Comparison of ENCODE assay signal across 8 cellular contexts in the genomic region with DNA sequence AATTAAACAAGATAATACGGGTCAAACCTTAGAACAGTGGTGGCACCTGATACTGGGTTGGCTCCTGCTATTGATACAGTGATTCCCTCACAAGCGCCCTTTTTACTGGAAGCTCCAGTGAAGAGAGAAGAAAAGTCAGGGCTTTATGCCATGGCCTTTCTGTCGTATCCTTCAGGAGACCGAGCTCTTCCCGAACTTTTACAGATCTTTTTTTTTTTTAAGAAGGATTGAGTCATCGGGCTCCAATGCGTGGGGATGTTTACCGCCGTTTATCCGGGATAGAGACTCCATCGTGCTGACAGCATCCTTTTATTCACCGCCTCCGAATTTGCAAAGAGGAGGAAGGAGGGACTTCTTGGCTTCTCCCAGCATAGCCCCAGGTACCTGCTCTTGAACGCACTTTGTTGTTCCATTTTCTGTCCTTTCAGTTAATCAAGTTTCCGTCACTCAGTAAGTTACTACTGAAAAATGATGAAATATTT. TPM values are rescaled to one million over a fixed set of nuclear protein-coding genes. Genes with fewer than 3 reads are reported as not detected.
DNase-seq lines count a peak whose midpoint lies in the region; ATAC-seq and TF ChIP-seq lines count a peak whose summit lies in the region.

No MANE protein-coding gene starts in this region.

- peaks cover 21% of the 10 kb centered on the region for H3F3A ChIP-seq in SK-N-SH (replicated peaks; ENCODE audit: insufficient read depth)

- H3K9me2 ChIP-seq in SK-N-SH, result no peaks in the 10 kb centered on the region

- no peaks in the 10 kb centered on the region for H4K20me1 ChIP-seq in SK-N-SH (ENCODE audit: insufficient read depth)

- no peak for TF ChIP-seq EP300 in SK-N-SH (IDR thresholded peaks at IDR 0.05; ENCODE audit: borderline replicate concordance in 1 of 2, low read depth in 1 of 2, low read length in 1 of 2)

- DNase-seq in GM03348 (ENCODE audit: low spot score) (peak; percentile 45), SK-N-SH (peak; percentile 40), epithelial cell of esophagus (ENCODE audit: low read depth) (peak; percentile 40), myocyte (ENCODE audit: low read depth) (peak; percentile 37)
- DNase-seq in stimulated activated naive CD4-positive, alpha-beta T cell (lab: John Stamatoyannopoulos, UW), result no peak

- TF ChIP-seq RAD21 in SK-N-SH (IDR thresholded peaks at IDR 0.05; ENCODE audit: low read length), result no peak

- H3K4me1 ChIP-seq in SK-N-SH (ENCODE audit: control insufficient read depth in 1 of 2, insufficient read depth in 2 of 2, low read depth in 1 of 2, low read length in 1 of 2), result peaks cover 0 to 4% of the 10 kb centered on the region in 2 experiments; a peak in 3 of 4 replicates

- peaks cover 20 to 39% of the 10 kb centered on the region in 2 experiments for H3K36me3 ChIP-seq in SK-N-SH (replicated peaks in 1 of 2; ENCODE audit: control insufficient read depth in 1 of 2, insufficient read depth in 2 of 2, low read length in 1 of 2)

- peak overlapping the region; percentile 99 for H2AFZ ChIP-seq in SK-N-SH (ENCODE audit: low read depth)

- no peaks in the 10 kb centered on the region for H3K9me3 ChIP-seq in SK-N-SH

- H3K79me2 ChIP-seq in SK-N-SH (ENCODE audit: insufficient read depth), result peaks cover 47% of the 10 kb centered on the region

- H3K4me3 ChIP-seq in SK-N-SH (ENCODE audit: low read depth in 2 of 2, low read length in 1 of 2) (peak overlapping the region; percentile 69 to 89), epithelial cell of esophagus (ENCODE audit: low read length) (peak overlapping the region; percentile 63)

- H3K27me3 ChIP-seq in SK-N-SH (ENCODE audit: insufficient read depth), result no peaks in the 10 kb centered on the region

- peak overlapping the region; percentile 79 for H3K9ac ChIP-seq in SK-N-SH

- H3K27ac ChIP-seq in SK-N-SH (ENCODE audit: low read depth in 2 of 2, low read length in 1 of 2), result peak overlapping the region; percentile 63 to 91

- WGBS in SK-N-SH (ENCODE audit: low lambda C conversion rate), result 4% methylated on average over 15 of the region's 15 CpGs

- ATAC-seq in HG02884 (IDR thresholded peaks at IDR 0.05; ENCODE audit: unreplicated experiment) (peak; percentile 14), HG03469 (IDR thresholded peaks at IDR 0.05; ENCODE audit: unreplicated experiment) (no peak), GM21367 (IDR thresholded peaks at IDR 0.05; ENCODE audit: unreplicated experiment) (no peak)

- POLR2A ChIA-PET in SK-N-SH (lab: Yijun Ruan, JAX), result interaction anchor here (1.5 to 1.9 kb wide), 2 partner anchors 48 to 278 kb away, joined by 3 to 15 read pairs; a partner anchor contains a TSS

- CTCF ChIA-PET in SK-N-SH (lab: Yijun Ruan, JAX), result no interaction called here

- H3K4me2 ChIP-seq in SK-N-SH, result peak overlapping the region; percentile 80

- TF ChIP-seq CTCF in SK-N-SH (IDR thresholded peaks at IDR 0.05), result no peak
- TF ChIP-seq CTCF in epithelial cell of esophagus (IDR thresholded peaks at IDR 0.05; ENCODE audit: insufficient read depth, low read depth, low read length, missing control alignments), result no peak

TF ChIP-seq in SK-N-SH, 30 proteins besides CTCF, POLR2A, EP300 and RAD21:
- TF ChIP-seq JUND (IDR thresholded peaks at IDR 0.05) (0 out of 2 replicates have a peak, but pooled peaks have one; percentile 13), TEAD4 (IDR thresholded peaks at IDR 0.05; ENCODE audit: borderline replicate concordance, insufficient read depth) (no peak), SIN3A (IDR thresholded peaks at IDR 0.05; ENCODE audit: borderline replicate concordance, low read depth, low read length) (peak; percentile 19; the same call in 1 of the 2 replicates)

RNA-seq across cellular contexts. Expression of a gene that starts 0.6 kb away (rescaled TPM):
- polyA plus RNA-seq in SK-N-SH (2012; rRNA removed), result 8.3 and 9.1 TPM in 2 replicates
- 10.0 and 10.4 TPM in 2 replicates for polyA plus RNA-seq in SK-N-SH (2012; cell fraction: cytosol; rRNA removed)
- polyA plus RNA-seq in SK-N-SH (2012; cell fraction: nucleus; rRNA removed), result 5.9 and 10.8 TPM in 2 replicates
- 15.9 and 19.1 TPM in 2 replicates for total RNA-seq in myocyte
- polyA plus RNA-seq in myocyte (2012), result 11.8 TPM

RNA-seq across cellular contexts. Expression of a gene that starts 46.8 kb away (rescaled TPM):
- 0.97 and 1.8 TPM in 2 replicates for polyA plus RNA-seq in SK-N-SH (2012; rRNA removed)
- polyA plus RNA-seq in SK-N-SH (2012; cell fraction: cytosol; rRNA removed), result 1.6 and 1.8 TPM in 2 replicates
- 1.3 and 2.7 TPM in 2 replicates for polyA plus RNA-seq in SK-N-SH (2012; cell fraction: nucleus; rRNA removed)
- total RNA-seq in myocyte, result 0.10 and 0.21 TPM in 2 replicates
- polyA plus RNA-seq in myocyte (2012), result 0.74 TPM

RNA-seq across cellular contexts. Expression of a gene that starts 48.0 kb away (rescaled TPM):
- polyA plus RNA-seq in SK-N-SH (2012; rRNA removed), result 28.8 and 48.3 TPM in 2 replicates
- polyA plus RNA-seq in SK-N-SH (2012; cell fraction: cytosol; rRNA removed), result 40.5 and 54.1 TPM in 2 replicates
- polyA plus RNA-seq in SK-N-SH (2012; cell fraction: nucleus; rRNA removed), result 34.0 and 56.5 TPM in 2 replicates
- total RNA-seq in myocyte, result 18.9 and 23.2 TPM in 2 replicates
- polyA plus RNA-seq in myocyte (2012), result 33.2 TPM

Comparison
In these comparisons a context has a peak if more than half of its experiments do, and no peak if none do; other contexts are left out.
1. DNase-seq: peak in GM03348 (single experiment), SK-N-SH (single experiment), epithelial cell of esophagus (single experiment) and myocyte (single experiment); none in stimulated activated naive CD4-positive, alpha-beta T cell (0 of 6).